Comparison of ENCODE assay signal across 1 cellular context in genomic region chr6:21603516-21603952, GRCh38.
A peak's percentile ranks its signal among the peaks of the same experiment; 100 is the strongest.
TF ChIP-seq lines count a peak whose summit lies in the region.

No MANE protein-coding gene starts in this region.

TF ChIP-seq in GM12878, 131 proteins besides CTCF, POLR2A, EP300 and RAD21 (continued from another document):
- no peak for TF ChIP-seq PRDM15 (CRISPR knock-in tag; IDR thresholded peaks at IDR 0.05)
- no peak for TF ChIP-seq SMARCA5 (IDR thresholded peaks at IDR 0.05)
- TF ChIP-seq CHD4 (IDR thresholded peaks at IDR 0.05) = no peak
- TF ChIP-seq HSF1 (IDR thresholded peaks at IDR 0.05; ENCODE audit: low read depth, low read length) = no peak
- TF ChIP-seq KLF5 (IDR thresholded peaks at IDR 0.05; ENCODE audit: partially characterized antibody) = no peak
- peak; percentile 37 to 46; a peak in 2 of 4 replicates for TF ChIP-seq IKZF2 (IDR thresholded peaks at IDR 0.05)
- TF ChIP-seq BMI1 (IDR thresholded peaks at IDR 0.05; ENCODE audit: borderline replicate concordance) = no peak
- TF ChIP-seq KDM1A (IDR thresholded peaks at IDR 0.05; ENCODE audit: borderline replicate concordance) = no peak
- TF ChIP-seq LARP7 (IDR thresholded peaks at IDR 0.05) = no peak
- TF ChIP-seq RELA (IDR thresholded peaks at IDR 0.05; ENCODE audit: borderline replicate concordance, partially characterized antibody) = no peak
- no peak for TF ChIP-seq BRCA1 (IDR thresholded peaks at IDR 0.05; ENCODE audit: low read depth, low read length)
- TF ChIP-seq CREM (IDR thresholded peaks at IDR 0.05; ENCODE audit: low read depth) = no peak
- TF ChIP-seq HDAC6 (IDR thresholded peaks at IDR 0.05; ENCODE audit: unreplicated experiment) = no peak
- no peak for TF ChIP-seq ELK1 (IDR thresholded peaks at IDR 0.05; ENCODE audit: low read depth, low read length)
- TF ChIP-seq ZNF24 (IDR thresholded peaks at IDR 0.05) = no peak
- TF ChIP-seq CBX3 (IDR thresholded peaks at IDR 0.05; ENCODE audit: borderline replicate concordance, low read depth) = no peak
- no peak for TF ChIP-seq YY1 (IDR thresholded peaks at IDR 0.05; ENCODE audit: low read depth, low read length)
- TF ChIP-seq BCLAF1 (IDR thresholded peaks at IDR 0.05) = no peak
- no peak for TF ChIP-seq E4F1 (IDR thresholded peaks at IDR 0.05; ENCODE audit: borderline replicate concordance, partially characterized antibody)
- no peak for TF ChIP-seq ZBTB11 (CRISPR knock-in tag; IDR thresholded peaks at IDR 0.05)
- TF ChIP-seq HDGF (IDR thresholded peaks at IDR 0.05) = no peak
- no peak for TF ChIP-seq IRF5 (IDR thresholded peaks at IDR 0.05; ENCODE audit: borderline replicate concordance)
- TF ChIP-seq WRNIP1 (IDR thresholded peaks at IDR 0.05; ENCODE audit: borderline replicate concordance, low read depth, low read length) = no peak
- TF ChIP-seq MYB (IDR thresholded peaks at IDR 0.05; ENCODE audit: borderline replicate concordance, low read depth, low read length) = peak; percentile 83
- no peak for TF ChIP-seq SMAD1 (IDR thresholded peaks at IDR 0.05; ENCODE audit: low read depth, partially characterized antibody)
- TF ChIP-seq PAX5 (IDR thresholded peaks at IDR 0.05; ENCODE audit: borderline replicate concordance, low read depth, low read length) = no peak
- TF ChIP-seq MXI1 (IDR thresholded peaks at IDR 0.05; ENCODE audit: low read depth, low read length) = 0 out of 2 replicates have a peak, but pooled peaks have one; percentile 37
- no peak for TF ChIP-seq POLR2AphosphoS5 (IDR thresholded peaks at IDR 0.05; ENCODE audit: low read length)
- TF ChIP-seq MTA3 (IDR thresholded peaks at IDR 0.05; ENCODE audit: borderline replicate concordance, low read length) = no peak
- TF ChIP-seq TAF1 (IDR thresholded peaks at IDR 0.05; ENCODE audit: borderline replicate concordance, low read depth, low read length) = no peak
- no peak for TF ChIP-seq FOXM1 (IDR thresholded peaks at IDR 0.05; ENCODE audit: low read depth, low read length)
- peak; percentile 55 for TF ChIP-seq NFIC (IDR thresholded peaks at IDR 0.05; ENCODE audit: low read depth, low read length)
- TF ChIP-seq TCF12 (IDR thresholded peaks at IDR 0.05; ENCODE audit: low read depth, low read length) = no peak
- no peak for TF ChIP-seq SUPT20H (IDR thresholded peaks at IDR 0.05; ENCODE audit: borderline replicate concordance, control insufficient read depth, low read depth, low read length)
- no peak for TF ChIP-seq YBX1 (IDR thresholded peaks at IDR 0.05)
- no peak for TF ChIP-seq RAD51 (IDR thresholded peaks at IDR 0.05)
- no peak for TF ChIP-seq ZNF274 (IDR thresholded peaks at IDR 0.05; ENCODE audit: insufficient read depth, insufficient read length)
- TF ChIP-seq CBX5 (IDR thresholded peaks at IDR 0.05; ENCODE audit: low read depth) = no peak
- TF ChIP-seq BCL3 (IDR thresholded peaks at IDR 0.05; ENCODE audit: borderline replicate concordance, insufficient read depth, low read depth, low read length, poor library complexity, severe bottlenecking) = no peak
- TF ChIP-seq NR2C2 (IDR thresholded peaks at IDR 0.05; ENCODE audit: borderline replicate concordance, control insufficient read depth, insufficient read length, low read depth) = no peak
- TF ChIP-seq PBX3 (IDR thresholded peaks at IDR 0.05; ENCODE audit: insufficient replicate concordance, low read depth, low read length) = no peak
- no peak for TF ChIP-seq EED (IDR thresholded peaks at IDR 0.05; ENCODE audit: low read depth)
